In the genomic region with DNA sequence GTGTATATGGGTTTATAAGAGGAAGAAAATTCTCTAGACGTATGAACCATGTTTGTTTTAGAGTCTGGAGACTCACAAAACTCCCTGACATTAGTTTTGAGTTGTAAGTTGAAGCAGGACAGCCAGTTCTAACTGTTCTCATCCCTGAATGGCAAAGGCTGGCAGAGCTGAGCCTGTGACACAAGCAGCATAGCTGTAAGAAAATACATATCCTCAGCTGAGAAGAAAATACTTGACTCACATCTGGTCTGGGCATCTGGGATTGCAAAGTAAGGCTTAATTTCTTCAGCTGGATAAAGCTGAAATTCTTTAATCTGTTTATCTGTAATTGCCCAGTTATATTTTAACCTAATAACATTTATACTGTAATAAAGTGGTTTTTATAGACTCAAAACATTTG, we compare ENCODE assay signal across 18 cellular contexts.
A peak's percentile ranks its signal among the peaks of the same experiment; 100 is the strongest.
DNase-seq lines count a peak whose midpoint lies in the region; ATAC-seq and TF ChIP-seq lines count a peak whose summit lies in the region.
"Had no signal": no experiment of that assay in that cellular context is flagged by ENCODE, and none has a peak within 500 bp of the region (broad histone marks: within the 10 kb centered on the region; RNA-seq: fewer than 3 reads in every experiment).

No MANE protein-coding gene starts in this region.

- TF ChIP-seq CTCF in ascending aorta (IDR thresholded peaks at IDR 0.05) (no peak), fibroblast of pulmonary artery (IDR thresholded peaks at IDR 0.05; ENCODE audit: low read length, missing control alignments) (no peak), gastroesophageal sphincter (IDR thresholded peaks at IDR 0.05) (no peak)

- WGBS in gastroesophageal sphincter (ENCODE audit: low coverage in 1 of 2), 2 donors, result 11 to 58% methylated on average over 1 of the region's 1 CpG

- no peaks in the 10 kb centered on the region for H3K27me3 ChIP-seq in ascending aorta
- no peaks in the 10 kb centered on the region for H3K27me3 ChIP-seq in gastroesophageal sphincter

- H3K36me3 Mint-ChIP-seq in activated CD4-positive, alpha-beta memory T cell treated with anti-CD3 and anti-CD28 coated beads, Interleukin-2, amount 10 ng/mL, durations not matched to agents 7 days and 5 days (ENCODE audit: low read depth), result no peaks in the 10 kb centered on the region

- intact Hi-C loops in ascending aorta (cut with DNase I), result loop anchor here (5.0 kb wide), 1 partner anchor 157 kb away; the partner anchor contains the start of gene PELI2

- H3K4me3 Mint-ChIP-seq in activated CD4-positive, alpha-beta memory T cell treated with anti-CD3 and anti-CD28 coated beads, Interleukin-2, amount 10 ng/mL, durations not matched to agents 7 days and 5 days, result no peak overlapping the region
- H3K4me3 Mint-ChIP-seq: CD8-positive, alpha-beta memory T cell; GM23338 had no signal

- no peaks in the 10 kb centered on the region for H3K9me3 Mint-ChIP-seq in activated CD4-positive, alpha-beta memory T cell treated with anti-CD3 and anti-CD28 coated beads, Interleukin-2, amount 10 ng/mL, durations not matched to agents 7 days and 5 days

- H3K36me3 ChIP-seq in ascending aorta (no peaks in the 10 kb centered on the region), gastroesophageal sphincter (no peaks in the 10 kb centered on the region)

- POLR2A ChIA-PET in activated CD4-positive, alpha-beta memory T cell treated with anti-CD3 and anti-CD28 coated beads, Interleukin-2, amount 10 ng/mL, durations not matched to agents 7 days and 5 days (lab: Charles Lee), result no interaction called here

- ATAC-seq in gastroesophageal sphincter (no peak), GM19467 (IDR thresholded peaks at IDR 0.05; ENCODE audit: unreplicated experiment) (no peak)
- ATAC-seq: GM23338 had no signal

- H3K9me3 ChIP-seq in ascending aorta, result no peaks in the 10 kb centered on the region
- no peaks in the 10 kb centered on the region for H3K9me3 ChIP-seq in gastroesophageal sphincter

- DNase-seq in EH (ENCODE audit: low read depth) (peak; percentile 15), ascending aorta (ENCODE audit: low spot score in 2 of 2) (peak in 1 of 2 donors; percentile 71), fibroblast of pulmonary artery (ENCODE audit: low read depth) (peak; percentile 23), renal cortical epithelial cell (ENCODE audit: low read depth) (peak; percentile 8), AML-193 (lab: John Stamatoyannopoulos, UW) (no peak)
- no peak for DNase-seq in activated CD4-positive, alpha-beta memory T cell treated with anti-CD3 and anti-CD28 coated beads, Interleukin-2, amount 10 ng/mL, durations not matched to agents 7 days and 5 days
- DNase-seq: C1 segment of cervical spinal cord; CD8-positive, alpha-beta memory T cell; HCEC 1CT; Kasumi-1; NCI-H1092 treated with DMSO at 0.1 percent for 48 hours; NCI-H2081; NCI-H2171 treated with DMSO at 0.1 percent for 48 hours; NCI-H446; Right ventricle myocardium superior had no signal

- no peak for TF ChIP-seq POLR2A in gastroesophageal sphincter (IDR thresholded peaks at IDR 0.05)

- H3K4me3 ChIP-seq in ascending aorta, result peak overlapping the region in 1 of 2 donors; percentile 30
- no peak overlapping the region for H3K4me3 ChIP-seq in fibroblast of pulmonary artery (replicated peaks; ENCODE audit: low read depth, low read length)
- H3K4me3 ChIP-seq in gastroesophageal sphincter, result no peak overlapping the region
- H3K4me3 ChIP-seq: GM23338 had no signal

- H3K27ac ChIP-seq in ascending aorta (peak overlapping the region; percentile 62 to 64), gastroesophageal sphincter (no peak overlapping the region)

- no peak overlapping the region for H3K27ac Mint-ChIP-seq in activated CD4-positive, alpha-beta memory T cell treated with anti-CD3 and anti-CD28 coated beads, Interleukin-2, amount 10 ng/mL, durations not matched to agents 7 days and 5 days
- H3K27ac Mint-ChIP-seq: CD8-positive, alpha-beta memory T cell; GM23338 had no signal

- no peaks in the 10 kb centered on the region for H3K27me3 Mint-ChIP-seq in activated CD4-positive, alpha-beta memory T cell treated with anti-CD3 and anti-CD28 coated beads, Interleukin-2, amount 10 ng/mL, durations not matched to agents 7 days and 5 days

- no peaks in the 10 kb centered on the region for H3K4me1 Mint-ChIP-seq in activated CD4-positive, alpha-beta memory T cell treated with anti-CD3 and anti-CD28 coated beads, Interleukin-2, amount 10 ng/mL, durations not matched to agents 7 days and 5 days
- H3K4me1 Mint-ChIP-seq: CD8-positive, alpha-beta memory T cell; GM23338 had no signal

- CTCF ChIA-PET in activated CD4-positive, alpha-beta memory T cell treated with anti-CD3 and anti-CD28 coated beads, Interleukin-2, amount 10 ng/mL, durations not matched to agents 7 days and 5 days (lab: Charles Lee), result no interaction called here

- H3K4me1 ChIP-seq in ascending aorta (peaks cover 9 to 22% of the 10 kb centered on the region in 2 donors), gastroesophageal sphincter (peaks cover 0 to 8% (median 0%) of the 10 kb centered on the region in 3 donors)

- TF ChIP-seq EP300 in gastroesophageal sphincter (IDR thresholded peaks at IDR 0.05), result no peak

Comparison
In these comparisons a context has a peak if more than half of its experiments do, and no peak if none do; other contexts are left out.
1. DNase-seq: peak in EH (single experiment), fibroblast of pulmonary artery (single experiment) and renal cortical epithelial cell (single experiment); none in activated CD4-positive, alpha-beta memory T cell treated with anti-CD3 and anti-CD28 coated beads, Interleukin-2, amount 10 ng/mL, durations not matched to agents 7 days and 5 days (single experiment) and AML-193 (0 of 2).
2. H3K27ac ChIP-seq: peak in ascending aorta (2 of 2); none in gastroesophageal sphincter (0 of 4).